Comparison of ENCODE assay signal across 9 cellular contexts in genomic region chr3:42961633-42962032, GRCh38. TPM values are rescaled to one million over a fixed set of nuclear protein-coding genes. Genes with fewer than 3 reads are reported as not detected.
DNase-seq lines count a peak whose midpoint lies in the region; ATAC-seq, FAIRE-seq and TF ChIP-seq lines count a peak whose summit lies in the region.
"Had no signal": no experiment of that assay in that cellular context is flagged by ENCODE, and none has a peak within 500 bp of the region (broad histone marks: within the 10 kb centered on the region; RNA-seq: fewer than 3 reads in every experiment).

No MANE protein-coding gene starts in this region.

- DNase-seq in Caco-2 (peak in 1 of 2 experiments; percentile 48), HCEC 1CT (peak; percentile 47), NCI-H82 treated with DMSO at 0.1 percent for 48 hours (lab: John Stamatoyannopoulos, UW; ENCODE audit: unreplicated experiment) (peak; percentile 13), bronchial epithelial cell (ENCODE audit: low read depth) (peak; percentile 41), islet precursor cell (peak; percentile 57), stromal cell of bone marrow (ENCODE audit: low read depth) (peak; percentile 40)

- ATAC-seq in HG03457 (IDR thresholded peaks at IDR 0.05; ENCODE audit: unreplicated experiment) (no peak), GM18868 (IDR thresholded peaks at IDR 0.05; ENCODE audit: unreplicated experiment) (no peak)

- intact Hi-C loops in Caco-2 (cut with micrococcal nuclease; ENCODE audit: unreplicated experiment): loop anchor here (1.0 to 5.0 kb wide), 4 partner anchors 126 to 1551 kb away; no protein-coding TSS in a partner anchor

- H3K36me3 ChIP-seq in Caco-2 (ENCODE audit: control insufficient read depth, insufficient read depth, low read length) (no peaks in the 10 kb centered on the region), bronchial epithelial cell (ENCODE audit: control insufficient read depth, insufficient read depth, low read length) (no peaks in the 10 kb centered on the region)

- no peaks in the 10 kb centered on the region for H3K27me3 ChIP-seq in Caco-2 (replicated peaks; ENCODE audit: control insufficient read depth, insufficient read depth, low read length)
- no peaks in the 10 kb centered on the region for H3K27me3 ChIP-seq in bronchial epithelial cell (ENCODE audit: control insufficient read depth, insufficient read depth, low read length)

- POLR2A ChIA-PET in Caco-2 (lab: Charles Lee): no interaction called here

- no peaks in the 10 kb centered on the region for H3K9me3 Mint-ChIP-seq in Caco-2 (ENCODE audit: unreplicated experiment)

- H3K4me3 Mint-ChIP-seq in Caco-2 (ENCODE audit: unreplicated experiment): no peak overlapping the region

- no peak overlapping the region for H3K27ac Mint-ChIP-seq in Caco-2 (ENCODE audit: unreplicated experiment)

- H3K36me3 Mint-ChIP-seq in Caco-2 (ENCODE audit: insufficient read depth, unreplicated experiment): no peaks in the 10 kb centered on the region

- H3K4me3 ChIP-seq in Caco-2 (ENCODE audit: low read depth, low read length) (no peak overlapping the region), bronchial epithelial cell (ENCODE audit: low read depth, low read length) (no peak overlapping the region)

- no peaks in the 10 kb centered on the region for H3K4me1 Mint-ChIP-seq in Caco-2 (ENCODE audit: low read depth, unreplicated experiment)

- peaks cover 7% of the 10 kb centered on the region for H3K27me3 Mint-ChIP-seq in Caco-2 (ENCODE audit: insufficient read depth, unreplicated experiment)

- H3K9me3 ChIP-seq in Caco-2: no peaks in the 10 kb centered on the region

- no peak for FAIRE-seq in bronchial epithelial cell (lab: Jason Lieb, UNC)

- CTCF ChIA-PET in Caco-2 (lab: Charles Lee): interaction anchor here (0.6 to 2.0 kb wide), 11 partner anchors 47 to 542 kb away, joined by 3 to 7 read pairs (median 5); no protein-coding TSS in a partner anchor

- H3K4me1 ChIP-seq in Caco-2: no peaks in the 10 kb centered on the region

- BruUV-seq in Caco-2 (replicated peaks; lab: Mats Ljungman, UMichigan): no TSS peak

- TF ChIP-seq CTCF in Caco-2 (IDR thresholded peaks at IDR 0.05; ENCODE audit: insufficient read depth in 1 of 2, low read depth in 1 of 2, low read length in 1 of 2, severe bottlenecking in 1 of 2, unreplicated experiment in 1 of 2) (peak; percentile 48 to 49), bronchial epithelial cell (IDR thresholded peaks at IDR 0.05; ENCODE audit: insufficient read depth, low read length, severe bottlenecking) (peak; percentile 64)

RNA-seq across cellular contexts. Expression of gene GASK1A, which starts 17.5 kb away (rescaled TPM):
- 0.16 TPM in 1 of 2 replicates, not detected in the other for total RNA-seq in Caco-2 (2022)
- total RNA-seq in bronchial epithelial cell: 0.77 and 1.1 TPM in 2 replicates
- total RNA-seq: T-helper 1 cell treated with Interleukin-12 subunit alpha and Interleukin-12 subunit beta and Interleukin-4 antibody, amounts not matched to agents 30 ng/mL and 1 ng/mL, for 36 hours had no signal

RNA-seq across cellular contexts. Expression of gene ZNF662, which starts 55.7 kb away (rescaled TPM):
- 10.3 and 13.4 TPM in 2 replicates for total RNA-seq in Caco-2 (2022)
- total RNA-seq in bronchial epithelial cell: 1.0 and 1.3 TPM in 2 replicates
